25 cellular contexts compared by ENCODE assay signal in the genomic region with DNA sequence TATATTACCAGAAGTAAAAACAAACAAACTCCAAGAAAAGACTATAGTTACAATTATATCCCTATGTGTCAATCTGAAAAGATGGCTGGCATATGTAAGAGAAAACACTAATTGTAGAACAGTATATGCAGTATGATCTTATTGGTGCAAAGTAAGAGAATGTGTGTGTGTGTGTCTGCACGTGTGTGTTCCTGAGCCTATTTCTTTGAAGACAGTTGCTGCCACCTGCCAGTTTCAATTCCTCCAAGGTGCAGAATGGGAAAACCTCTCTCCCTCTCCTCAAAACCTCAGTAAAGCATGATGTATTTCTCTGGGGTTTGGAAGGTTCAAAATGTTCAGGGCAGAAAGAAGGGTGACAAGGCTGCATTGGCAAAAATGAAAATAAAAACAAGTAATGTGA. TPM values are rescaled to one million over a fixed set of nuclear protein-coding genes. Genes with fewer than 3 reads are reported as not detected.
"Had no signal": no experiment of that assay in that cellular context is flagged by ENCODE, and none has a peak within 500 bp of the region (broad histone marks: within the 10 kb centered on the region; RNA-seq: fewer than 3 reads in every experiment).

No MANE protein-coding gene starts in this region.

- H3K27me3 ChIP-seq: adrenal gland, colonic mucosa, SJCRH30 had no signal

- H3K4me2 ChIP-seq: SK-N-SH had no signal

- DNase-seq: activated CD4-positive, alpha-beta T cell treated with anti-CD3 and anti-CD28 coated beads for 4 hours; activated CD4-positive, alpha-beta T cell treated with anti-CD3 and anti-CD28 coated beads, Interleukin-2, amount 50 U/mL, for 4 hours; activated CD8-positive, alpha-beta memory T cell treated with anti-CD3 and anti-CD28 coated beads, Interleukin-2, amount 50 U/mL, for 48 hours; activated CD8-positive, alpha-beta T cell treated with anti-CD3 and anti-CD28 coated beads, Interleukin-2, amount 10 ng/mL, durations not matched to agents 7 days and 5 days; activated naive CD4-positive, alpha-beta T cell treated with anti-CD3 and anti-CD28 coated beads, Interleukin-2, amount 50 U/mL, for 16 hours; activated naive CD8-positive, alpha-beta T cell treated with anti-CD3 and anti-CD28 coated beads, Interleukin-2, amount 10 ng/mL, durations not matched to agents 7 days and 5 days; activated T-cell treated with anti-CD3 and anti-CD28 coated beads, Interleukin-2, amount 50 U/mL, for 1 hour; adrenal gland; anterior cingulate cortex; colonic mucosa; NCI-H1105; NCI-H1436; NCI-H1694 treated with DMSO at 0.1 percent for 48 hours; NCI-H2029 treated with DMSO at 0.1 percent for 48 hours; NCI-H345; NCI-H510A; NCI-H526 treated with DMSO at 0.1 percent for 48 hours; NCI-H82; Right ventricle myocardium superior; SJCRH30; SK-N-SH had no signal

- ATAC-seq: activated CD4-positive, CD25-positive, alpha-beta regulatory T cell treated with anti-CD3 and anti-CD28 coated beads, Interleukin-2, amount 50 U/mL, for 24 hours; activated CD8-positive, alpha-beta T cell treated with anti-CD3 and anti-CD28 coated beads, Interleukin-2, amount 10 ng/mL, durations not matched to agents 7 days and 5 days; Panc1 had no signal

- H3K9me3 ChIP-seq: adrenal gland, colonic mucosa, SK-N-SH had no signal

- H3K4me1 ChIP-seq: adrenal gland, colonic mucosa, SJCRH30 had no signal

- H3K4me3 ChIP-seq: adrenal gland, colonic mucosa, SJCRH30 had no signal

- H3K36me3 ChIP-seq: adrenal gland, colonic mucosa, SJCRH30 had no signal

- H3K9ac ChIP-seq: SK-N-SH had no signal

- H3K9me2 ChIP-seq: SK-N-SH had no signal

- H3K27ac ChIP-seq: adrenal gland, colonic mucosa, RWPE1, SJCRH30 had no signal

RNA-seq across cellular contexts. Expression of gene SFTPA1, which starts 8.8 kb away (rescaled TPM):
- total RNA-seq: activated CD8-positive, alpha-beta T cell treated with anti-CD3 and anti-CD28 coated beads, Interleukin-2, amount 10 ng/mL, durations not matched to agents 7 days and 5 days; activated naive CD8-positive, alpha-beta T cell treated with anti-CD3 and anti-CD28 coated beads, Interleukin-2, amount 10 ng/mL, durations not matched to agents 7 days and 5 days; M059J; SJCRH30 had no signal

RNA-seq across cellular contexts. Expression of gene SFTPA2, which starts 41.7 kb away (rescaled TPM):
- total RNA-seq: activated CD8-positive, alpha-beta T cell treated with anti-CD3 and anti-CD28 coated beads, Interleukin-2, amount 10 ng/mL, durations not matched to agents 7 days and 5 days; activated naive CD8-positive, alpha-beta T cell treated with anti-CD3 and anti-CD28 coated beads, Interleukin-2, amount 10 ng/mL, durations not matched to agents 7 days and 5 days; M059J; SJCRH30 had no signal
